In genomic region chr6:14759976-14760672, GRCh38 we compare ENCODE assay signal across 30 cellular contexts.
DNase-seq lines count a peak whose midpoint lies in the region; ATAC-seq and TF ChIP-seq lines count a peak whose summit lies in the region.
"Had no signal": no experiment of that assay in that cellular context is flagged by ENCODE, and none has a peak within 500 bp of the region (broad histone marks: within the 10 kb centered on the region; RNA-seq: fewer than 3 reads in every experiment).

No MANE protein-coding gene starts in this region.

- H3K36me3 ChIP-seq in SK-N-SH (replicated peaks in 1 of 2; ENCODE audit: control insufficient read depth in 1 of 2, insufficient read depth in 2 of 2, low read length in 1 of 2), result no peaks in the 10 kb centered on the region
- H3K36me3 ChIP-seq: gastroesophageal sphincter, thoracic aorta had no signal

- H3K4me2 ChIP-seq in SK-N-SH, result no peak overlapping the region
- H3K4me2 ChIP-seq: smooth muscle cell had no signal

- TF ChIP-seq EP300 in SK-N-SH (IDR thresholded peaks at IDR 0.05; ENCODE audit: borderline replicate concordance in 1 of 2, low read depth in 1 of 2, low read length in 1 of 2), result no peak

- no peak overlapping the region for H3K27ac ChIP-seq in SK-N-SH (ENCODE audit: low read depth in 2 of 2, low read length in 1 of 2)
- H3K27ac ChIP-seq: gastroesophageal sphincter, parathyroid adenoma, thoracic aorta had no signal

- 51% methylated on average over 4 of the region's 4 CpGs for WGBS in SK-N-SH (ENCODE audit: low lambda C conversion rate)

- peaks cover 0 to 3% of the 10 kb centered on the region in 2 donors for H3K36me3 Mint-ChIP-seq in stimulated activated naive B cell treated with anti-CD40 and anti-IgM and Interleukin-4, amounts not matched to agents 10 μg/mL and 1 μg/mL and 100 μg/mL, for 72 hours
- H3K36me3 Mint-ChIP-seq: activated naive CD8-positive, alpha-beta T cell treated with anti-CD3 and anti-CD28 coated beads, Interleukin-2, amount 10 ng/mL, durations not matched to agents 7 days and 5 days; CD4-positive, CD25-positive, alpha-beta regulatory T cell had no signal

- H3K27ac Mint-ChIP-seq in stimulated activated naive B cell treated with anti-CD40 and anti-IgM and Interleukin-4, amounts not matched to agents 10 μg/mL and 1 μg/mL and 100 μg/mL, for 72 hours, result peak overlapping the region; percentile 48
- H3K27ac Mint-ChIP-seq: activated naive CD8-positive, alpha-beta T cell treated with anti-CD3 and anti-CD28 coated beads, Interleukin-2, amount 10 ng/mL, durations not matched to agents 7 days and 5 days; CD4-positive, CD25-positive, alpha-beta regulatory T cell; stimulated activated naive CD8-positive, alpha-beta T cell treated with anti-CD3 and anti-CD28 coated beads, Interleukin-15, Interleukin-2, amounts not matched to agents 100 ng/mL and 50 ng/mL, for 24 hours had no signal

- no peaks in the 10 kb centered on the region for H3K9me3 ChIP-seq in SK-N-SH
- H3K9me3 ChIP-seq: gastroesophageal sphincter, thoracic aorta had no signal

- no peaks in the 10 kb centered on the region for H4K20me1 ChIP-seq in SK-N-SH (ENCODE audit: insufficient read depth)

- H3F3A ChIP-seq in SK-N-SH (replicated peaks; ENCODE audit: insufficient read depth), result no peaks in the 10 kb centered on the region

- TF ChIP-seq CTCF in SK-N-SH (IDR thresholded peaks at IDR 0.05), result no peak

- no peaks in the 10 kb centered on the region for H3K27me3 Mint-ChIP-seq in stimulated activated naive B cell treated with anti-CD40 and anti-IgM and Interleukin-4, amounts not matched to agents 10 μg/mL and 1 μg/mL and 100 μg/mL, for 72 hours
- H3K27me3 Mint-ChIP-seq: activated naive CD8-positive, alpha-beta T cell treated with anti-CD3 and anti-CD28 coated beads, Interleukin-2, amount 10 ng/mL, durations not matched to agents 7 days and 5 days; stimulated activated naive CD8-positive, alpha-beta T cell treated with anti-CD3 and anti-CD28 coated beads, Interleukin-15, Interleukin-2, amounts not matched to agents 100 ng/mL and 50 ng/mL, for 24 hours had no signal

- no peaks in the 10 kb centered on the region for H3K79me2 ChIP-seq in SK-N-SH (ENCODE audit: insufficient read depth)
- H3K79me2 ChIP-seq: parathyroid adenoma had no signal

- CTCF ChIA-PET in SK-N-SH (lab: Yijun Ruan, JAX), result no interaction called here

- peaks cover 20 to 29% of the 10 kb centered on the region in 2 donors for H3K4me1 Mint-ChIP-seq in stimulated activated naive B cell treated with anti-CD40 and anti-IgM and Interleukin-4, amounts not matched to agents 10 μg/mL and 1 μg/mL and 100 μg/mL, for 72 hours

- no peak for TF ChIP-seq RAD21 in SK-N-SH (IDR thresholded peaks at IDR 0.05; ENCODE audit: low read length)

- H3K27me3 ChIP-seq in SK-N-SH (ENCODE audit: insufficient read depth), result no peaks in the 10 kb centered on the region
- H3K27me3 ChIP-seq: gastroesophageal sphincter had no signal

- peaks cover 0 to 4% of the 10 kb centered on the region in 2 experiments; a peak in 1 of 4 replicates for H3K4me1 ChIP-seq in SK-N-SH (ENCODE audit: control insufficient read depth in 1 of 2, insufficient read depth in 2 of 2, low read depth in 1 of 2, low read length in 1 of 2)
- H3K4me1 ChIP-seq: gastroesophageal sphincter, parathyroid adenoma had no signal

- H3K9ac ChIP-seq in SK-N-SH, result no peak overlapping the region
- H3K9ac ChIP-seq: parathyroid adenoma had no signal

- no peak overlapping the region for H2AFZ ChIP-seq in SK-N-SH (ENCODE audit: low read depth)
- H2AFZ ChIP-seq: parathyroid adenoma had no signal

- POLR2A ChIA-PET in SK-N-SH (lab: Yijun Ruan, JAX), result no interaction called here

- no peaks in the 10 kb centered on the region for H3K9me2 ChIP-seq in SK-N-SH

- DNase-seq in cerebellar cortex (ENCODE audit: low spot score), result peak; percentile 5
- no peak for DNase-seq in stimulated activated naive B cell treated with anti-CD40 and anti-IgM and Interleukin-4, amounts not matched to agents 10 μg/mL and 1 μg/mL and 100 μg/mL, for 72 hours
- DNase-seq in SK-N-SH, result no peak
- DNase-seq in hepatic stellate cell (ENCODE audit: low spot score), result no peak
- DNase-seq: activated CD4-positive, alpha-beta T cell treated with anti-CD3 and anti-CD28 coated beads, Interleukin-2, amount 50 U/mL, for 48 hours; activated CD4-positive, CD25-positive, alpha-beta regulatory T cell treated with anti-CD3 and anti-CD28 coated beads, Interleukin-2, amount 50 U/mL, for 72 hours; activated gamma-delta T cell treated with Interleukin-2 at 50 U/mL for 16 hours; activated naive CD8-positive, alpha-beta T cell treated with anti-CD3 and anti-CD28 coated beads, Interleukin-2, amount 10 ng/mL, durations not matched to agents 7 days and 5 days; aorta; Calu3; CD4-positive, CD25-positive, alpha-beta regulatory T cell; DMS79 treated with DMSO at 0.1 percent for 48 hours; GF-D8; hippocampal formation; KBM-7; NCI-H1092; NCI-H187; NCI-H2171; SHP77 had no signal

- H3K4me3 Mint-ChIP-seq in stimulated activated naive B cell treated with anti-CD40 and anti-IgM and Interleukin-4, amounts not matched to agents 10 μg/mL and 1 μg/mL and 100 μg/mL, for 72 hours, result no peak overlapping the region
- H3K4me3 Mint-ChIP-seq: activated naive CD8-positive, alpha-beta T cell treated with anti-CD3 and anti-CD28 coated beads, Interleukin-2, amount 10 ng/mL, durations not matched to agents 7 days and 5 days; CD4-positive, CD25-positive, alpha-beta regulatory T cell; neural crest cell; stimulated activated naive CD8-positive, alpha-beta T cell treated with anti-CD3 and anti-CD28 coated beads, Interleukin-15, Interleukin-2, amounts not matched to agents 100 ng/mL and 50 ng/mL, for 24 hours had no signal

- no peak overlapping the region for H3K4me3 ChIP-seq in SK-N-SH (ENCODE audit: low read depth in 2 of 2, low read length in 1 of 2)
- H3K4me3 ChIP-seq: gastroesophageal sphincter, smooth muscle cell, thoracic aorta had no signal

- ATAC-seq in GM19023 (IDR thresholded peaks at IDR 0.05; ENCODE audit: unreplicated experiment) (peak; percentile 72), HG02870 (IDR thresholded peaks at IDR 0.05; ENCODE audit: unreplicated experiment) (peak; percentile 59), GM19452 (IDR thresholded peaks at IDR 0.05; ENCODE audit: unreplicated experiment) (no peak)
- peak; percentile 85 to 91 for ATAC-seq in stimulated activated naive B cell treated with anti-CD40 and anti-IgM and Interleukin-4, amounts not matched to agents 10 μg/mL and 1 μg/mL and 100 μg/mL, for 72 hours (replicated peaks)
- ATAC-seq: gastroesophageal sphincter, HCT116, Panc1 had no signal

- H3K9me3 Mint-ChIP-seq in stimulated activated naive B cell treated with anti-CD40 and anti-IgM and Interleukin-4, amounts not matched to agents 10 μg/mL and 1 μg/mL and 100 μg/mL, for 72 hours, result peaks cover 0 to 1% of the 10 kb centered on the region in 2 donors
- H3K9me3 Mint-ChIP-seq: stimulated activated naive CD8-positive, alpha-beta T cell treated with anti-CD3 and anti-CD28 coated beads, Interleukin-15, Interleukin-2, amounts not matched to agents 100 ng/mL and 50 ng/mL, for 24 hours had no signal

TF ChIP-seq in SK-N-SH, 30 proteins besides CTCF, POLR2A, EP300 and RAD21:
- TF ChIP-seq, protein P1, sequence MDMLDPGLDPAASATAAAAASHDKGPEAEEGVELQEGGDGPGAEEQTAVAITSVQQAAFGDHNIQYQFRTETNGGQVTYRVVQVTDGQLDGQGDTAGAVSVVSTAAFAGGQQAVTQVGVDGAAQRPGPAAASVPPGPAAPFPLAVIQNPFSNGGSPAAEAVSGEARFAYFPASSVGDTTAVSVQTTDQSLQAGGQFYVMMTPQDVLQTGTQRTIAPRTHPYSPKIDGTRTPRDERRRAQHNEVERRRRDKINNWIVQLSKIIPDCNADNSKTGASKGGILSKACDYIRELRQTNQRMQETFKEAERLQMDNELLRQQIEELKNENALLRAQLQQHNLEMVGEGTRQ (IDR thresholded peaks at IDR 0.05; ENCODE audit: borderline replicate concordance, low read depth, low read length), result no peak
- TF ChIP-seq, protein P2, sequence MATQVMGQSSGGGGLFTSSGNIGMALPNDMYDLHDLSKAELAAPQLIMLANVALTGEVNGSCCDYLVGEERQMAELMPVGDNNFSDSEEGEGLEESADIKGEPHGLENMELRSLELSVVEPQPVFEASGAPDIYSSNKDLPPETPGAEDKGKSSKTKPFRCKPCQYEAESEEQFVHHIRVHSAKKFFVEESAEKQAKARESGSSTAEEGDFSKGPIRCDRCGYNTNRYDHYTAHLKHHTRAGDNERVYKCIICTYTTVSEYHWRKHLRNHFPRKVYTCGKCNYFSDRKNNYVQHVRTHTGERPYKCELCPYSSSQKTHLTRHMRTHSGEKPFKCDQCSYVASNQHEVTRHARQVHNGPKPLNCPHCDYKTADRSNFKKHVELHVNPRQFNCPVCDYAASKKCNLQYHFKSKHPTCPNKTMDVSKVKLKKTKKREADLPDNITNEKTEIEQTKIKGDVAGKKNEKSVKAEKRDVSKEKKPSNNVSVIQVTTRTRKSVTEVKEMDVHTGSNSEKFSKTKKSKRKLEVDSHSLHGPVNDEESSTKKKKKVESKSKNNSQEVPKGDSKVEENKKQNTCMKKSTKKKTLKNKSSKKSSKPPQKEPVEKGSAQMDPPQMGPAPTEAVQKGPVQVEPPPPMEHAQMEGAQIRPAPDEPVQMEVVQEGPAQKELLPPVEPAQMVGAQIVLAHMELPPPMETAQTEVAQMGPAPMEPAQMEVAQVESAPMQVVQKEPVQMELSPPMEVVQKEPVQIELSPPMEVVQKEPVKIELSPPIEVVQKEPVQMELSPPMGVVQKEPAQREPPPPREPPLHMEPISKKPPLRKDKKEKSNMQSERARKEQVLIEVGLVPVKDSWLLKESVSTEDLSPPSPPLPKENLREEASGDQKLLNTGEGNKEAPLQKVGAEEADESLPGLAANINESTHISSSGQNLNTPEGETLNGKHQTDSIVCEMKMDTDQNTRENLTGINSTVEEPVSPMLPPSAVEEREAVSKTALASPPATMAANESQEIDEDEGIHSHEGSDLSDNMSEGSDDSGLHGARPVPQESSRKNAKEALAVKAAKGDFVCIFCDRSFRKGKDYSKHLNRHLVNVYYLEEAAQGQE (IDR thresholded peaks at IDR 0.05; ENCODE audit: low read depth, low read length), result no peak
